14 cellular contexts compared by ENCODE assay signal in the genomic region with DNA sequence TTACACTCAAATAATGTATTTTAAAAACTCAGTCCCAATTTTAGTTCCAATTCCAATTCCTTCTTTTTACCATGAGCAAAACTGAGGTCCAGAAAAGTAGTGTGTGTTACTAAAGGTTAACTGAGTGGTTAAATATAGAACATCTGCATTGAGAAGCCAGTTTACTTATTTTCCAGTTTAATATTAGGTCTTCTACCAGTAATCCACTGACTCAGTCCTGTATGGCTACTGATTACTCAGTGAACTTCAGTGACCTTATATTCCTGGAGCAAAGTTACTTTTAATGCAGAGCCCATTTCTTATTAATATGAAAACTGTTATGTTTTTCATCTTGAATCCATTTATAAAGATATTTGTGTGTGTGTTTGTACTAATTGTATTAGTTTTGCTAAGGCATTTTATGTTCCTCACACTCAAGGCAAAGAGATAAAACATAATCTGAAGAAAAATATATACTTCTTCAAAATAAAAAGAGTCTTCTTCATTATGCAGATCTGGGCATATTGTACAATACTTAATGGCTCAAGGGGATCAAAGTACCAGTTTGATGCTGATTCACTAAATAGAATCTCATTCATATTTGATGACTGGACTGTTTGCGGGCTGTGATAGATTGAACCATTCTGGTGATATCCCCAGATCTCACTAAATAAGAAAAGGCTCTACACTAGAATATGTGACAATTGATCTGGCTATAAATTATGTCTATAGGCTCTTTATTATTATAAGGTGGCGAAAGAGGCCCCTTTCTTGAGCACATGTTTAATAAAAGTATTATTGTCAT.
"Had no signal": no experiment of that assay in that cellular context is flagged by ENCODE, and none has a peak within 500 bp of the region (broad histone marks: within the 10 kb centered on the region; RNA-seq: fewer than 3 reads in every experiment).

No MANE protein-coding gene starts in this region.

- H3K27me3 Mint-ChIP-seq: activated CD4-positive, alpha-beta T cell treated with anti-CD3 and anti-CD28 coated beads for 36 hours; activated CD8-positive, alpha-beta T cell treated with anti-CD3 and anti-CD28 coated beads for 36 hours; activated naive CD4-positive, alpha-beta T cell treated with anti-CD3 and anti-CD28 coated beads, Interleukin-2, amount 50 U/mL, for 24 hours; naive thymus-derived CD8-positive, alpha-beta T cell had no signal

- H3K4me3 Mint-ChIP-seq: activated CD4-positive, alpha-beta T cell treated with anti-CD3 and anti-CD28 coated beads for 36 hours; activated CD8-positive, alpha-beta T cell treated with anti-CD3 and anti-CD28 coated beads for 36 hours; activated naive CD4-positive, alpha-beta T cell treated with anti-CD3 and anti-CD28 coated beads, Interleukin-2, amount 50 U/mL, for 24 hours; activated T-cell treated with anti-CD3 and anti-CD28 coated beads, Interleukin-2, amount 50 U/mL, for 4 hours; naive thymus-derived CD8-positive, alpha-beta T cell; stimulated activated effector memory CD8-positive, alpha-beta T cell treated with anti-CD3 and anti-CD28 coated beads, Interleukin-12 subunit alpha, Interleukin-12 subunit beta, amount 100 ng/mL, for 72 hours; T-helper 1 cell treated with Interleukin-12 subunit alpha and Interleukin-12 subunit beta and Interleukin-4 antibody, amounts not matched to agents 30 μg/mL and 1 μg/mL, for 36 hours had no signal

- H3K4me1 Mint-ChIP-seq: activated CD4-positive, alpha-beta T cell treated with anti-CD3 and anti-CD28 coated beads for 36 hours; activated naive CD4-positive, alpha-beta T cell treated with anti-CD3 and anti-CD28 coated beads, Interleukin-2, amount 50 U/mL, for 24 hours; stimulated activated effector memory CD8-positive, alpha-beta T cell treated with anti-CD3 and anti-CD28 coated beads, Interleukin-12 subunit alpha, Interleukin-12 subunit beta, amount 100 ng/mL, for 72 hours had no signal

- DNase-seq: activated CD4-positive, alpha-beta T cell treated with anti-CD3 and anti-CD28 coated beads for 36 hours; activated CD8-positive, alpha-beta T cell treated with anti-CD3 and anti-CD28 coated beads for 36 hours; activated effector memory CD4-positive, alpha-beta T cell treated with Interleukin-2 at 50 U/mL for 16 hours; activated T-cell treated with anti-CD3 and anti-CD28 coated beads, Interleukin-2, amount 50 U/mL, for 4 hours; adrenal gland; left lung; mucosa of descending colon; naive thymus-derived CD8-positive, alpha-beta T cell; pancreas had no signal

- H3K4me3 ChIP-seq: adrenal gland, cardiac muscle cell, left lung, mucosa of descending colon, pancreas had no signal

- ATAC-seq: activated CD4-positive, alpha-beta T cell treated with anti-CD3 and anti-CD28 coated beads for 36 hours; activated CD8-positive, alpha-beta T cell treated with anti-CD3 and anti-CD28 coated beads for 36 hours; activated T-cell treated with anti-CD3 and anti-CD28 coated beads, Interleukin-2, amount 50 U/mL, for 4 hours; esophagus mucosa; left lung; mucosa of descending colon; naive thymus-derived CD8-positive, alpha-beta T cell; pancreas; stimulated activated effector memory CD8-positive, alpha-beta T cell treated with anti-CD3 and anti-CD28 coated beads, Interleukin-12 subunit alpha, Interleukin-12 subunit beta, amount 100 ng/mL, for 72 hours had no signal

- H3K27ac Mint-ChIP-seq: activated CD4-positive, alpha-beta T cell treated with anti-CD3 and anti-CD28 coated beads for 36 hours; activated CD8-positive, alpha-beta T cell treated with anti-CD3 and anti-CD28 coated beads for 36 hours; activated naive CD4-positive, alpha-beta T cell treated with anti-CD3 and anti-CD28 coated beads, Interleukin-2, amount 50 U/mL, for 24 hours; stimulated activated effector memory CD8-positive, alpha-beta T cell treated with anti-CD3 and anti-CD28 coated beads, Interleukin-12 subunit alpha, Interleukin-12 subunit beta, amount 100 ng/mL, for 72 hours; T-helper 1 cell treated with Interleukin-12 subunit alpha and Interleukin-12 subunit beta and Interleukin-4 antibody, amounts not matched to agents 30 μg/mL and 1 μg/mL, for 36 hours had no signal
